Comparison of ENCODE assay signal across 2 cellular contexts in genomic region chr7:143792633-143793032, GRCh38. TPM values are rescaled to one million over a fixed set of nuclear protein-coding genes. Genes with fewer than 3 reads are reported as not detected.
"Had no signal": no experiment of that assay in that cellular context is flagged by ENCODE, and none has a peak within 500 bp of the region (broad histone marks: within the 10 kb centered on the region; RNA-seq: fewer than 3 reads in every experiment).

No MANE protein-coding gene starts in this region.

RNA-seq across cellular contexts. Expression of gene CTAGE6, which starts 35.1 kb away (rescaled TPM):
- total RNA-seq: colonic mucosa, SJCRH30 had no signal
